In genomic region chr15:29089731-29090616, GRCh38 we compare ENCODE assay signal across 10 cellular contexts.
A peak's percentile ranks its signal among the peaks of the same experiment; 100 is the strongest.
DNase-seq lines count a peak whose midpoint lies in the region; TF ChIP-seq lines count a peak whose summit lies in the region.
"Had no signal": no experiment of that assay in that cellular context is flagged by ENCODE, and none has a peak within 500 bp of the region (broad histone marks: within the 10 kb centered on the region; RNA-seq: fewer than 3 reads in every experiment).

No MANE protein-coding gene starts in this region.

- no peaks in the 10 kb centered on the region for H3K36me3 Mint-ChIP-seq in activated CD4-positive, alpha-beta T cell treated with anti-CD3 and anti-CD28 coated beads, Interleukin-2, amount 10 ng/mL, durations not matched to agents 7 days and 5 days (ENCODE audit: low read depth)
- H3K36me3 Mint-ChIP-seq in T-helper 2 cell treated with Interferon-gamma antibody and Interleukin-4, amounts not matched to agents 5 μg/mL and 100 μg/mL, for 36 hours (ENCODE audit: low read depth): no peaks in the 10 kb centered on the region

- POLR2A ChIA-PET in activated CD4-positive, alpha-beta T cell treated with anti-CD3 and anti-CD28 coated beads, Interleukin-2, amount 10 ng/mL, durations not matched to agents 7 days and 5 days (lab: Charles Lee): interaction anchor here (0.6 kb wide), 1 partner anchor 180 kb away, joined by 3 read pairs; no protein-coding TSS in a partner anchor

- DNase-seq in activated CD4-positive, alpha-beta T cell treated with anti-CD3 and anti-CD28 coated beads, Interleukin-2, amount 10 ng/mL, durations not matched to agents 7 days and 5 days: peak; percentile 44
- DNase-seq in activated CD4-positive, alpha-beta T cell treated with anti-CD3 and anti-CD28 coated beads, Interleukin-2, amount 50 U/mL, for 1 hour: no peak
- DNase-seq in T-helper 2 cell treated with Interferon-gamma antibody and Interleukin-4, amounts not matched to agents 5 μg/mL and 100 μg/mL, for 36 hours (ENCODE audit: low spot score): peak; percentile 36
- no peak for DNase-seq in epithelial cell of proximal tubule (ENCODE audit: low read depth)
- peak; percentile 11 for DNase-seq in stimulated activated CD8-positive, alpha-beta memory T cell treated with anti-CD3 and anti-CD28 coated beads, Interleukin-4, amount 100 ng/mL, for 24 hours (ENCODE audit: low read depth)
- DNase-seq in COLO668 (lab: John Stamatoyannopoulos, UW; ENCODE audit: unreplicated experiment): no peak
- DNase-seq in HK-2 (ENCODE audit: unreplicated experiment): no peak
- DNase-seq in effector CD8-positive, alpha-beta T cell (lab: John Stamatoyannopoulos, UW): no peak

- H3K4me3 ChIP-seq in epithelial cell of proximal tubule (ENCODE audit: low read depth, low read length): no peak overlapping the region
- H3K4me3 ChIP-seq: GM23248 had no signal

- peak overlapping the region; percentile 90 for H3K27ac Mint-ChIP-seq in activated CD4-positive, alpha-beta T cell treated with anti-CD3 and anti-CD28 coated beads, Interleukin-2, amount 10 ng/mL, durations not matched to agents 7 days and 5 days
- peak overlapping the region; percentile 79 for H3K27ac Mint-ChIP-seq in T-helper 2 cell treated with Interferon-gamma antibody and Interleukin-4, amounts not matched to agents 5 μg/mL and 100 μg/mL, for 36 hours
- H3K27ac Mint-ChIP-seq: mesothelial cell of epicardium had no signal

- H3K4me1 Mint-ChIP-seq in activated CD4-positive, alpha-beta T cell treated with anti-CD3 and anti-CD28 coated beads, Interleukin-2, amount 10 ng/mL, durations not matched to agents 7 days and 5 days: peaks cover 27% of the 10 kb centered on the region
- H3K4me1 Mint-ChIP-seq in T-helper 2 cell treated with Interferon-gamma antibody and Interleukin-4, amounts not matched to agents 5 μg/mL and 100 μg/mL, for 36 hours (ENCODE audit: low read depth): peaks cover 11% of the 10 kb centered on the region
- H3K4me1 Mint-ChIP-seq: mesothelial cell of epicardium had no signal

- CTCF ChIA-PET in activated CD4-positive, alpha-beta T cell treated with anti-CD3 and anti-CD28 coated beads, Interleukin-2, amount 10 ng/mL, durations not matched to agents 7 days and 5 days (lab: Charles Lee): interaction anchor here (1.0 to 3.2 kb wide), 8 partner anchors 10 to 58 kb away, joined by 3 to 11 read pairs (median 4); no protein-coding TSS in a partner anchor

- peak; percentile 17 for TF ChIP-seq CTCF in epithelial cell of proximal tubule (conservative IDR thresholded peaks at IDR 0.05; ENCODE audit: low read depth, low read length)

- H3K27me3 Mint-ChIP-seq in activated CD4-positive, alpha-beta T cell treated with anti-CD3 and anti-CD28 coated beads, Interleukin-2, amount 10 ng/mL, durations not matched to agents 7 days and 5 days: no peaks in the 10 kb centered on the region
- H3K27me3 Mint-ChIP-seq in T-helper 2 cell treated with Interferon-gamma antibody and Interleukin-4, amounts not matched to agents 5 μg/mL and 100 μg/mL, for 36 hours (ENCODE audit: low read depth): peaks cover 4% of the 10 kb centered on the region

- H3K4me3 Mint-ChIP-seq in activated CD4-positive, alpha-beta T cell treated with anti-CD3 and anti-CD28 coated beads, Interleukin-2, amount 10 ng/mL, durations not matched to agents 7 days and 5 days: peak overlapping the region; percentile 43
- peak overlapping the region; percentile 60 for H3K4me3 Mint-ChIP-seq in T-helper 2 cell treated with Interferon-gamma antibody and Interleukin-4, amounts not matched to agents 5 μg/mL and 100 μg/mL, for 36 hours
- H3K4me3 Mint-ChIP-seq: mesothelial cell of epicardium had no signal

- no peaks in the 10 kb centered on the region for H3K9me3 Mint-ChIP-seq in activated CD4-positive, alpha-beta T cell treated with anti-CD3 and anti-CD28 coated beads, Interleukin-2, amount 10 ng/mL, durations not matched to agents 7 days and 5 days
- H3K9me3 Mint-ChIP-seq in T-helper 2 cell treated with Interferon-gamma antibody and Interleukin-4, amounts not matched to agents 5 μg/mL and 100 μg/mL, for 36 hours: peaks cover under 1% of the 10 kb centered on the region

Comparison
In these comparisons a context has a peak if more than half of its experiments do, and no peak if none do; other contexts are left out.
1. DNase-seq: peak in activated CD4-positive, alpha-beta T cell treated with anti-CD3 and anti-CD28 coated beads, Interleukin-2, amount 10 ng/mL, durations not matched to agents 7 days and 5 days (single experiment), T-helper 2 cell treated with Interferon-gamma antibody and Interleukin-4, amounts not matched to agents 5 μg/mL and 100 μg/mL, for 36 hours (single experiment) and stimulated activated CD8-positive, alpha-beta memory T cell treated with anti-CD3 and anti-CD28 coated beads, Interleukin-4, amount 100 ng/mL, for 24 hours (single experiment); none in activated CD4-positive, alpha-beta T cell treated with anti-CD3 and anti-CD28 coated beads, Interleukin-2, amount 50 U/mL, for 1 hour (single experiment), epithelial cell of proximal tubule (single experiment), COLO668 (single experiment), HK-2 (single experiment) and effector CD8-positive, alpha-beta T cell (single experiment).